In genomic region chr9:135792268-135793128, GRCh38 we compare ENCODE assay signal across 17 cellular contexts.
"Had no signal": no experiment of that assay in that cellular context is flagged by ENCODE, and none has a peak within 500 bp of the region (broad histone marks: within the 10 kb centered on the region; RNA-seq: fewer than 3 reads in every experiment).

No MANE protein-coding gene starts in this region.

- H3K27ac Mint-ChIP-seq: activated CD4-positive, alpha-beta T cell treated with anti-CD3 and anti-CD28 coated beads for 36 hours; activated CD8-positive, alpha-beta T cell treated with anti-CD3 and anti-CD28 coated beads, Interleukin-2, amount 10 ng/mL, durations not matched to agents 7 days and 5 days; activated naive CD4-positive, alpha-beta T cell treated with anti-CD3 and anti-CD28 coated beads, Interleukin-2, amount 50 U/mL, for 72 hours; stimulated activated effector memory CD8-positive, alpha-beta T cell treated with anti-CD3 and anti-CD28 coated beads, Interleukin-12 subunit alpha, Interleukin-12 subunit beta, amount 100 ng/mL, for 72 hours had no signal

- H3K4me3 Mint-ChIP-seq: activated CD4-positive, alpha-beta T cell treated with anti-CD3 and anti-CD28 coated beads for 36 hours; activated CD8-positive, alpha-beta T cell treated with anti-CD3 and anti-CD28 coated beads, Interleukin-2, amount 10 ng/mL, durations not matched to agents 7 days and 5 days; neural crest cell; stimulated activated effector memory CD8-positive, alpha-beta T cell treated with anti-CD3 and anti-CD28 coated beads, Interleukin-12 subunit alpha, Interleukin-12 subunit beta, amount 100 ng/mL, for 72 hours had no signal

- DNase-seq: activated CD4-positive, alpha-beta T cell treated with anti-CD3 and anti-CD28 coated beads for 36 hours; activated CD8-positive, alpha-beta memory T cell treated with anti-CD3 and anti-CD28 coated beads, Interleukin-2, amount 50 U/mL, for 4 hours; activated CD8-positive, alpha-beta T cell treated with anti-CD3 and anti-CD28 coated beads, Interleukin-2, amount 10 ng/mL, durations not matched to agents 7 days and 5 days; activated gamma-delta T cell; activated T-cell treated with anti-CD3 and anti-CD28 coated beads, Interleukin-2, amount 50 U/mL, for 48 hours; erythroblast; islet precursor cell; mammary epithelial cell; stimulated activated CD4-positive, alpha-beta T cell treated with anti-CD3 and anti-CD28 coated beads, Interleukin-12 subunit alpha, Interleukin-12 subunit beta, amount 100 ng/mL, for 4 hours; T1000; trophoblast cell had no signal

- H3K4me3 ChIP-seq: pancreas had no signal

- H3K27me3 Mint-ChIP-seq: activated CD4-positive, alpha-beta T cell treated with anti-CD3 and anti-CD28 coated beads for 36 hours had no signal

- H3K9me3 ChIP-seq: pancreas had no signal

- H3K36me3 Mint-ChIP-seq: activated naive CD4-positive, alpha-beta T cell treated with anti-CD3 and anti-CD28 coated beads, Interleukin-2, amount 50 U/mL, for 72 hours; stimulated activated effector memory CD8-positive, alpha-beta T cell treated with anti-CD3 and anti-CD28 coated beads, Interleukin-12 subunit alpha, Interleukin-12 subunit beta, amount 100 ng/mL, for 72 hours had no signal

- ATAC-seq: activated CD4-positive, alpha-beta T cell treated with anti-CD3 and anti-CD28 coated beads for 36 hours; activated CD8-positive, alpha-beta T cell treated with anti-CD3 and anti-CD28 coated beads, Interleukin-2, amount 10 ng/mL, durations not matched to agents 7 days and 5 days; activated naive CD4-positive, alpha-beta T cell treated with anti-CD3 and anti-CD28 coated beads, Interleukin-2, amount 50 U/mL, for 72 hours; left lobe of liver; pancreas; stimulated activated effector memory CD8-positive, alpha-beta T cell treated with anti-CD3 and anti-CD28 coated beads, Interleukin-12 subunit alpha, Interleukin-12 subunit beta, amount 100 ng/mL, for 72 hours had no signal

- FAIRE-seq: colon, pancreas had no signal

- H3K27me3 ChIP-seq: pancreas had no signal

- H3K36me3 ChIP-seq: pancreas had no signal

- H3K27ac ChIP-seq: pancreas had no signal

- H3K9me3 Mint-ChIP-seq: activated naive CD4-positive, alpha-beta T cell treated with anti-CD3 and anti-CD28 coated beads, Interleukin-2, amount 50 U/mL, for 72 hours; neural crest cell; stimulated activated effector memory CD8-positive, alpha-beta T cell treated with anti-CD3 and anti-CD28 coated beads, Interleukin-12 subunit alpha, Interleukin-12 subunit beta, amount 100 ng/mL, for 72 hours had no signal

- H3K4me1 ChIP-seq: pancreas had no signal

- H3K4me1 Mint-ChIP-seq: activated CD4-positive, alpha-beta T cell treated with anti-CD3 and anti-CD28 coated beads for 36 hours; neural crest cell had no signal
